30 cellular contexts compared by ENCODE assay signal in the genomic region with DNA sequence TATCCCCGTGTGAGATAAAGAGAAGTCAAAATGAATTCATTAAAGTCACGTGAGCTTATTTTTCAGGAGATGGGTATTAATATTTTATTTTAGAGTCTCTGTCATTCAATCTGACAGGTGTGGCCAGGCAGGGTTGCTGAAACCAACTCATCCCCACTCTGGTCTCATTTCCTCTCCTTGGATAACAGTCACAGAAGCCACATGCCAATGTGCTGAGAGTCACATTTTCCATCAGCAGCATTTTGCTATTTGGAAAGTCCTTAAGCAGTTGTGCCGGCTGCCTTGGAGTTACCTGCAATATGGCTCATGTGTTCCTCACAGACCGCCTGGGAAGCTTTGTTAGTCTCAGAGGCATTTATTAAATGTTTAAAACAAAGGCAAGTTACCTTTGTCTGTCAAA.
DNase-seq lines count a peak whose midpoint lies in the region; ATAC-seq, FAIRE-seq and TF ChIP-seq lines count a peak whose summit lies in the region.
"Had no signal": no experiment of that assay in that cellular context is flagged by ENCODE, and none has a peak within 500 bp of the region (broad histone marks: within the 10 kb centered on the region; RNA-seq: fewer than 3 reads in every experiment).

No MANE protein-coding gene starts in this region.

- intact Hi-C loops in activated CD4-positive, alpha-beta T cell treated with anti-CD3 and anti-CD28 coated beads, Interleukin-2, amount 10 ng/mL, durations not matched to agents 24 days and 14 days (cut with micrococcal nuclease), result no loop called here

- H3K4me1 Mint-ChIP-seq in activated CD4-positive, alpha-beta T cell treated with anti-CD3 and anti-CD28 coated beads, Interleukin-2, amount 10 ng/mL, durations not matched to agents 24 days and 14 days, result no peaks in the 10 kb centered on the region
- H3K4me1 Mint-ChIP-seq: activated CD4-positive, alpha-beta T cell treated with anti-CD3 and anti-CD28 coated beads for 36 hours; activated naive CD8-positive, alpha-beta T cell treated with anti-CD3 and anti-CD28 coated beads for 36 hours; T-helper 17 cell had no signal

- H3K4me3 ChIP-seq in fibroblast of mammary gland (ENCODE audit: control insufficient read depth, low read depth, low read length), result no peak overlapping the region
- H3K4me3 ChIP-seq: esophagus squamous epithelium, left lung, thyroid gland had no signal

- TF ChIP-seq CTCF in fibroblast of mammary gland (conservative IDR thresholded peaks at IDR 0.05; ENCODE audit: control insufficient read depth, insufficient read depth, low read depth, low read length), result no peak

- no peaks in the 10 kb centered on the region for H3K36me3 Mint-ChIP-seq in activated CD4-positive, alpha-beta T cell treated with anti-CD3 and anti-CD28 coated beads, Interleukin-2, amount 10 ng/mL, durations not matched to agents 24 days and 14 days (ENCODE audit: low read depth)
- H3K36me3 Mint-ChIP-seq: activated naive CD8-positive, alpha-beta T cell treated with anti-CD3 and anti-CD28 coated beads for 36 hours; natural killer cell treated with Interleukin-12 subunit alpha and Interleukin-12 subunit beta and Interleukin-15 and Interleukin-18, amount 100 ng/mL, for 72 hours had no signal

- DNase-seq in 8988T, result peak; percentile 2
- DNase-seq in GM04504 (ENCODE audit: low read depth), result peak; percentile 8
- peak; percentile 27 for DNase-seq in RCC 7860 (ENCODE audit: low spot score)
- DNase-seq in fibroblast of mammary gland (ENCODE audit: low read depth), result peak; percentile 25
- no peak for DNase-seq in C1 segment of cervical spinal cord (lab: John Stamatoyannopoulos, UW)
- no peak for DNase-seq in activated CD4-positive, alpha-beta T cell treated with anti-CD3 and anti-CD28 coated beads, Interleukin-2, amount 10 ng/mL, durations not matched to agents 24 days and 14 days
- DNase-seq in activated effector memory CD4-positive, alpha-beta T cell treated with Interleukin-2 at 50 U/mL for 16 hours, result no peak
- DNase-seq: activated CD4-positive, alpha-beta T cell treated with anti-CD3 and anti-CD28 coated beads for 36 hours; activated effector memory CD4-positive, alpha-beta T cell treated with anti-CD3 and anti-CD28 coated beads, Interleukin-2, amount 50 U/mL, for 16 hours; activated naive CD8-positive, alpha-beta T cell treated with anti-CD3 and anti-CD28 coated beads for 36 hours; activated T-cell treated with anti-CD3 and anti-CD28 coated beads for 4 hours; central memory CD4-positive, alpha-beta T cell; COR-L47; dermis blood vessel endothelial cell; DMS79 treated with DMSO at 0.1 percent for 48 hours; esophagus squamous epithelium; left lung; NCI-H1105; NCI-H1930; NCI-H526; SK-N-SH; T-helper 17 cell; thyroid gland had no signal

- peaks cover 4% of the 10 kb centered on the region for H3K9me3 Mint-ChIP-seq in activated CD4-positive, alpha-beta T cell treated with anti-CD3 and anti-CD28 coated beads, Interleukin-2, amount 10 ng/mL, durations not matched to agents 24 days and 14 days
- H3K9me3 Mint-ChIP-seq: activated naive CD8-positive, alpha-beta T cell treated with anti-CD3 and anti-CD28 coated beads for 36 hours; stimulated activated naive CD8-positive, alpha-beta T cell treated with anti-CD3 and anti-CD28 coated beads, Interleukin-15, Interleukin-2, amounts not matched to agents 100 ng/mL and 50 ng/mL, for 24 hours had no signal

- no peak overlapping the region for H3K4me3 Mint-ChIP-seq in activated CD4-positive, alpha-beta T cell treated with anti-CD3 and anti-CD28 coated beads, Interleukin-2, amount 10 ng/mL, durations not matched to agents 24 days and 14 days
- H3K4me3 Mint-ChIP-seq: activated CD4-positive, alpha-beta T cell treated with anti-CD3 and anti-CD28 coated beads for 36 hours; activated naive CD8-positive, alpha-beta T cell treated with anti-CD3 and anti-CD28 coated beads for 36 hours; natural killer cell treated with Interleukin-12 subunit alpha and Interleukin-12 subunit beta and Interleukin-15 and Interleukin-18, amount 100 ng/mL, for 72 hours; stimulated activated naive CD8-positive, alpha-beta T cell treated with anti-CD3 and anti-CD28 coated beads, Interleukin-15, Interleukin-2, amounts not matched to agents 100 ng/mL and 50 ng/mL, for 24 hours; T-helper 17 cell had no signal

- FAIRE-seq in RCC 7860 (lab: Jason Lieb, UNC), result no peak
- FAIRE-seq: A204.1, endometrium, GM12892, H54 had no signal

- no peak overlapping the region for H3K27ac Mint-ChIP-seq in activated CD4-positive, alpha-beta T cell treated with anti-CD3 and anti-CD28 coated beads, Interleukin-2, amount 10 ng/mL, durations not matched to agents 24 days and 14 days
- H3K27ac Mint-ChIP-seq: activated CD4-positive, alpha-beta T cell treated with anti-CD3 and anti-CD28 coated beads for 36 hours; activated naive CD8-positive, alpha-beta T cell treated with anti-CD3 and anti-CD28 coated beads for 36 hours; natural killer cell treated with Interleukin-12 subunit alpha and Interleukin-12 subunit beta and Interleukin-15 and Interleukin-18, amount 100 ng/mL, for 72 hours; stimulated activated naive CD8-positive, alpha-beta T cell treated with anti-CD3 and anti-CD28 coated beads, Interleukin-15, Interleukin-2, amounts not matched to agents 100 ng/mL and 50 ng/mL, for 24 hours; T-helper 17 cell had no signal

- H3K27me3 Mint-ChIP-seq in activated CD4-positive, alpha-beta T cell treated with anti-CD3 and anti-CD28 coated beads, Interleukin-2, amount 10 ng/mL, durations not matched to agents 24 days and 14 days, result no peaks in the 10 kb centered on the region
- H3K27me3 Mint-ChIP-seq: natural killer cell treated with Interleukin-12 subunit alpha and Interleukin-12 subunit beta and Interleukin-15 and Interleukin-18, amount 100 ng/mL, for 72 hours had no signal

- no peak for ATAC-seq in GM19023 (IDR thresholded peaks at IDR 0.05; ENCODE audit: unreplicated experiment)
- ATAC-seq: activated CD4-positive, alpha-beta T cell treated with anti-CD3 and anti-CD28 coated beads for 36 hours; left lung; natural killer cell treated with Interleukin-12 subunit alpha and Interleukin-12 subunit beta and Interleukin-15 and Interleukin-18, amount 100 ng/mL, for 72 hours; T-helper 17 cell had no signal

Comparison
In these comparisons a context has a peak if more than half of its experiments do, and no peak if none do; other contexts are left out.
1. DNase-seq: peak in 8988T (single experiment), GM04504 (single experiment), RCC 7860 (single experiment) and fibroblast of mammary gland (single experiment); none in C1 segment of cervical spinal cord (0 of 14), activated CD4-positive, alpha-beta T cell treated with anti-CD3 and anti-CD28 coated beads, Interleukin-2, amount 10 ng/mL, durations not matched to agents 24 days and 14 days (single experiment) and activated effector memory CD4-positive, alpha-beta T cell treated with Interleukin-2 at 50 U/mL for 16 hours (single experiment).